In genomic region chr6:25942561-25943147, GRCh38 we compare ENCODE assay signal across 8 cellular contexts. TPM values are rescaled to one million over a fixed set of nuclear protein-coding genes. Genes with fewer than 3 reads are reported as not detected.
DNase-seq lines count a peak whose midpoint lies in the region; ATAC-seq and TF ChIP-seq lines count a peak whose summit lies in the region.

No MANE protein-coding gene starts in this region.

- H3K36me3 ChIP-seq in heart right ventricle (no peaks in the 10 kb centered on the region), right lobe of liver (no peaks in the 10 kb centered on the region)

- H3K27ac Mint-ChIP-seq in activated T-helper 17 cell treated with anti-CD3 and anti-CD28 coated beads, Interleukin-2, amount 50 U/mL, for 72 hours, result no peak overlapping the region
- no peak overlapping the region for H3K27ac Mint-ChIP-seq in glutamatergic neuron (ENCODE audit: unreplicated experiment)

- TF ChIP-seq POLR2A in right lobe of liver (IDR thresholded peaks at IDR 0.05), result no peak

- TF ChIP-seq CTCF in heart right ventricle (IDR thresholded peaks at IDR 0.05), result peak in 7 of 9 donors; percentile 31 to 66 (median 59)
- peak; percentile 48 to 75 (median 74) for TF ChIP-seq CTCF in right lobe of liver (IDR thresholded peaks at IDR 0.05)
- TF ChIP-seq CTCF in glutamatergic neuron (IDR thresholded peaks at IDR 0.05; ENCODE audit: partially characterized antibody, unreplicated experiment), result no peak

- H3K27ac ChIP-seq in heart right ventricle (no peak overlapping the region), right lobe of liver (no peak overlapping the region)

- no peak overlapping the region for H3K4me3 Mint-ChIP-seq in activated T-helper 17 cell treated with anti-CD3 and anti-CD28 coated beads, Interleukin-2, amount 50 U/mL, for 72 hours
- no peak overlapping the region for H3K4me3 Mint-ChIP-seq in glutamatergic neuron (ENCODE audit: unreplicated experiment)

- intact Hi-C loops in heart right ventricle (cut with DNase I) (loop anchor here in 2 of 10 donors (5.0 to 10.0 kb wide), 2 partner anchors 155 to 228 kb away; no protein-coding TSS in a partner anchor), left ventricle myocardium superior (cut with micrococcal nuclease) (no loop called here), right lobe of liver (cut with DNase I) (no loop called here)

- H3K4me1 ChIP-seq in heart right ventricle, result no peaks in the 10 kb centered on the region
- no peaks in the 10 kb centered on the region for H3K4me1 ChIP-seq in right lobe of liver

- H3K9me3 Mint-ChIP-seq in activated T-helper 17 cell treated with anti-CD3 and anti-CD28 coated beads, Interleukin-2, amount 50 U/mL, for 72 hours, result peaks cover 7% of the 10 kb centered on the region
- H3K9me3 Mint-ChIP-seq in glutamatergic neuron (ENCODE audit: unreplicated experiment), result no peaks in the 10 kb centered on the region

- H3K36me3 Mint-ChIP-seq in activated T-helper 17 cell treated with anti-CD3 and anti-CD28 coated beads, Interleukin-2, amount 50 U/mL, for 72 hours (ENCODE audit: low read depth), result no peaks in the 10 kb centered on the region
- H3K36me3 Mint-ChIP-seq in glutamatergic neuron (ENCODE audit: unreplicated experiment), result no peaks in the 10 kb centered on the region

- no peak overlapping the region for H3K4me3 ChIP-seq in heart right ventricle
- H3K4me3 ChIP-seq in right lobe of liver, result no peak overlapping the region

- H3K9me3 ChIP-seq in heart right ventricle (no peaks in the 10 kb centered on the region), right lobe of liver (no peaks in the 10 kb centered on the region)

- H3K27me3 ChIP-seq in heart right ventricle (no peaks in the 10 kb centered on the region), right lobe of liver (no peaks in the 10 kb centered on the region)

- H3K27me3 Mint-ChIP-seq in activated T-helper 17 cell treated with anti-CD3 and anti-CD28 coated beads, Interleukin-2, amount 50 U/mL, for 72 hours, result peaks cover 3% of the 10 kb centered on the region
- no peaks in the 10 kb centered on the region for H3K27me3 Mint-ChIP-seq in glutamatergic neuron (ENCODE audit: unreplicated experiment)

- H3K4me1 Mint-ChIP-seq in activated T-helper 17 cell treated with anti-CD3 and anti-CD28 coated beads, Interleukin-2, amount 50 U/mL, for 72 hours, result peaks cover 19% of the 10 kb centered on the region
- no peaks in the 10 kb centered on the region for H3K4me1 Mint-ChIP-seq in glutamatergic neuron (ENCODE audit: low read depth, unreplicated experiment)

- ATAC-seq in heart right ventricle (peak in 1 of 8 donors; percentile 58), left ventricle myocardium superior (no peak), right lobe of liver (peak; percentile 85 to 92 (median 88)), GM18502 (IDR thresholded peaks at IDR 0.05; ENCODE audit: poor library complexity, unreplicated experiment) (no peak)
- peak; percentile 18 for ATAC-seq in activated T-helper 17 cell treated with anti-CD3 and anti-CD28 coated beads, Interleukin-2, amount 50 U/mL, for 72 hours (replicated peaks)

- DNase-seq in heart right ventricle (no peak), left ventricle myocardium superior (no peak), NCI-H2081 treated with DMSO at 0.1 percent for 48 hours (lab: John Stamatoyannopoulos, UW) (peak; percentile 9), right lobe of liver (no peak), globus pallidus (ENCODE audit: low spot score) (no peak), glutamatergic neuron (no peak)

- 35 to 42% methylated on average over 3 of the region's 3 CpGs for WGBS in heart right ventricle, 2 donors
- WGBS in right lobe of liver (ENCODE audit: insufficient coverage, low coverage, low lambda C conversion rate, missing lambda C conversion rate), result 12% methylated on average over 3 of the region's 3 CpGs

RNA-seq across cellular contexts. Expression of gene SLC17A2, which starts 12.2 kb away (rescaled TPM):
- not detected for total RNA-seq in heart right ventricle
- not detected for polyA plus RNA-seq in heart right ventricle
- not detected for total RNA-seq in left ventricle myocardium superior
- total RNA-seq in activated T-helper 17 cell treated with anti-CD3 and anti-CD28 coated beads, Interleukin-2, amount 50 U/mL, for 72 hours, result not detected
- 10 to 100 TPM; 23.3 to 40.7 (median 33.4) TPM for total RNA-seq in right lobe of liver
- not detected for total RNA-seq in glutamatergic neuron (ENCODE audit: unreplicated experiment)

RNA-seq across cellular contexts. Expression of gene TRIM38, which starts 19.9 kb away (rescaled TPM):
- total RNA-seq in heart right ventricle, result 1 to 10 TPM; 1.3 to 5.4 (median 2.7) TPM
- 1 to 10 TPM; 1.3 to 3.7 TPM for polyA plus RNA-seq in heart right ventricle
- 2.7 TPM for total RNA-seq in left ventricle myocardium superior
- total RNA-seq in activated T-helper 17 cell treated with anti-CD3 and anti-CD28 coated beads, Interleukin-2, amount 50 U/mL, for 72 hours, result 10 to 100 TPM; 26.7 to 69.2 TPM
- total RNA-seq in right lobe of liver, result 1 to 10 TPM; 3.1 to 7.2 (median 4.5) TPM
- total RNA-seq in glutamatergic neuron (ENCODE audit: unreplicated experiment), result 0.05 TPM

Comparison
In these comparisons a context has a peak if more than half of its experiments do, and no peak if none do; other contexts are left out.
1. ATAC-seq: peak in activated T-helper 17 cell treated with anti-CD3 and anti-CD28 coated beads, Interleukin-2, amount 50 U/mL, for 72 hours (single experiment) and right lobe of liver (4 of 4); none in left ventricle myocardium superior (single experiment) and GM18502 (single experiment).
2. RNA of gene SLC17A2, which starts 12.2 kb away (total RNA-seq): 23.3 to 40.7 TPM in right lobe of liver; not detected in activated T-helper 17 cell treated with anti-CD3 and anti-CD28 coated beads, Interleukin-2, amount 50 U/mL, for 72 hours, not detected in heart right ventricle, not detected in left ventricle myocardium superior (single experiment) and not detected in glutamatergic neuron (single experiment); every median in the first group is over 10 times any median in the second.